ENCODE assay signal across 22 cellular contexts in genomic region chr6:19478273-19478672, GRCh38.
"Had no signal": no experiment of that assay in that cellular context is flagged by ENCODE, and none has a peak within 500 bp of the region (broad histone marks: within the 10 kb centered on the region; RNA-seq: fewer than 3 reads in every experiment).

No MANE protein-coding gene starts in this region.

- H3K4me3 Mint-ChIP-seq: activated CD8-positive, alpha-beta T cell treated with anti-CD3 and anti-CD28 coated beads, Interleukin-2, amount 10 ng/mL, durations not matched to agents 7 days and 5 days; activated naive CD4-positive, alpha-beta T cell treated with anti-CD3 and anti-CD28 coated beads for 36 hours; activated naive CD8-positive, alpha-beta T cell; activated T-cell treated with anti-CD3 and anti-CD28 coated beads, Interleukin-2, amount 50 U/mL, for 24 hours; activated T-helper 1 cell treated with anti-CD3 and anti-CD28 coated beads, Interleukin-12 subunit alpha, Interleukin-12 subunit beta, Interleukin-2, Interleukin-4 antibody, amounts not matched to agents 30 ng/mL and 10 ng/mL and 1 ng/mL, durations not matched to agents 14 hours and 24 hours and 36 hours; IgD-negative memory B cell; T-helper 17 cell; WTC11 had no signal

- H3K4me1 Mint-ChIP-seq: IgD-negative memory B cell, T-helper 17 cell, WTC11 had no signal

- ATAC-seq: activated CD8-positive, alpha-beta T cell treated with anti-CD3 and anti-CD28 coated beads, Interleukin-2, amount 10 ng/mL, durations not matched to agents 7 days and 5 days; T-helper 17 cell; WTC11 had no signal

- H3K27me3 Mint-ChIP-seq: activated naive CD8-positive, alpha-beta T cell; activated T-cell treated with anti-CD3 and anti-CD28 coated beads, Interleukin-2, amount 50 U/mL, for 24 hours; IgD-negative memory B cell; T-helper 17 cell had no signal

- H3K27ac Mint-ChIP-seq: activated CD8-positive, alpha-beta T cell treated with anti-CD3 and anti-CD28 coated beads, Interleukin-2, amount 10 ng/mL, durations not matched to agents 7 days and 5 days; activated naive CD4-positive, alpha-beta T cell treated with anti-CD3 and anti-CD28 coated beads for 36 hours; activated naive CD8-positive, alpha-beta T cell; activated T-cell treated with anti-CD3 and anti-CD28 coated beads, Interleukin-2, amount 50 U/mL, for 24 hours; activated T-helper 1 cell treated with anti-CD3 and anti-CD28 coated beads, Interleukin-12 subunit alpha, Interleukin-12 subunit beta, Interleukin-2, Interleukin-4 antibody, amounts not matched to agents 30 ng/mL and 10 ng/mL and 1 ng/mL, durations not matched to agents 14 hours and 24 hours and 36 hours; IgD-negative memory B cell; T-helper 17 cell; WTC11 had no signal

- H3K36me3 Mint-ChIP-seq: activated naive CD8-positive, alpha-beta T cell; IgD-negative memory B cell had no signal

- DNase-seq: activated CD4-positive, alpha-beta T cell treated with anti-CD3 and anti-CD28 coated beads for 48 hours; activated CD4-positive, alpha-beta T cell treated with anti-CD3 and anti-CD28 coated beads, Interleukin-2, amount 50 U/mL, for 4 hours; activated CD4-positive, CD25-positive, alpha-beta regulatory T cell treated with anti-CD3 and anti-CD28 coated beads, Interleukin-2, amount 50 U/mL, for 72 hours; activated CD8-positive, alpha-beta T cell treated with anti-CD3 and anti-CD28 coated beads, Interleukin-2, amount 10 ng/mL, durations not matched to agents 7 days and 5 days; activated effector memory CD4-positive, alpha-beta T cell treated with anti-CD3 and anti-CD28 coated beads, Interleukin-2, amount 50 U/mL, for 16 hours; activated naive CD4-positive, alpha-beta T cell treated with anti-CD3 and anti-CD28 coated beads for 36 hours; activated T-cell treated with anti-CD3 and anti-CD28 coated beads, Interleukin-2, amount 50 U/mL, for 24 hours; amygdala; KG1; NCI-H1092 treated with DMSO at 0.1 percent for 48 hours; NCI-H1436; NCI-H1694 treated with DMSO at 0.1 percent for 48 hours; NCI-H2029 treated with DMSO at 0.1 percent for 48 hours; NCI-H345; NCI-H510A treated with DMSO at 0.1 percent for 48 hours; SIG-M5; T-helper 17 cell; T-helper 9 cell had no signal
